ENCODE assay signal across 12 cellular contexts in the genomic region with DNA sequence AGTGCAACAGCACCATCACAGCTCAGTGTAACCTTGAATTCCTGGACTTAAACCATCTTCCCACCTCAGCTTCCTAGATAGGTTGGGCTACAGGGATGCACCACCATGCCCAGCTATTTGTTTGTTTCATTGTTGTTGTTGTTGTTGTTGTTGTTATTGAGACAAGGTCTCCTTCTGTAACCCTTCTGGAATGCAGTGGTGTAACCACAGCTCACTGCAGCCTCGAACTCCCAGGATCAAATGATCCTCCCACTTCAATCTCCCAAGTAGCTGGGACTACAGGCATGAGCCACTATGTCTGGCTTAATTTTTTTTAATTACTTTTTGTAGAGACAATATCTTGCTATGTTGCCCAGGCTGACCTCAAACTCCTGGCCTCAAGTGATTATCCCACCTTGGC. TPM values are rescaled to one million over a fixed set of nuclear protein-coding genes. Genes with fewer than 3 reads are reported as not detected.
DNase-seq lines count a peak whose midpoint lies in the region; ATAC-seq, FAIRE-seq and TF ChIP-seq lines count a peak whose summit lies in the region.
"Had no signal": no experiment of that assay in that cellular context is flagged by ENCODE, and none has a peak within 500 bp of the region (broad histone marks: within the 10 kb centered on the region; RNA-seq: fewer than 3 reads in every experiment).

No MANE protein-coding gene starts in this region.

- DNase-seq in astrocyte (ENCODE audit: low read depth) (no peak), nephron progenitor cell (no peak), posterior vena cava (ENCODE audit: low spot score) (no peak), SKM-1 (lab: John Stamatoyannopoulos, UW; ENCODE audit: unreplicated experiment) (no peak)
- DNase-seq: heart left ventricle; NCI-H2081; SHP77; stimulated activated CD4-positive, alpha-beta T cell treated with anti-CD3 and anti-CD28 coated beads, Interleukin-4, amount 100 ng/mL, for 1 hour had no signal

- TF ChIP-seq CTCF in astrocyte (IDR thresholded peaks at IDR 0.05; ENCODE audit: insufficient read depth, low read depth, low read length) (no peak), nephron progenitor cell (IDR thresholded peaks at IDR 0.05) (no peak)

- H3K9ac ChIP-seq in BLaER1 (peak overlapping the region; percentile 52; the same call in 1 of the 2 replicates), astrocyte (ENCODE audit: low read length) (no peak overlapping the region)

- H4K20me1 ChIP-seq in BLaER1 (peaks cover 10% of the 10 kb centered on the region; the same call in 1 of the 2 replicates), astrocyte (ENCODE audit: insufficient read depth, low read length) (no peaks in the 10 kb centered on the region)

- H3K4me2 ChIP-seq in BLaER1 = peak overlapping the region; percentile 70
- H3K4me2 ChIP-seq in astrocyte (ENCODE audit: low read length) = no peak overlapping the region

- H3K4me1 ChIP-seq in BLaER1 (peaks cover 22% of the 10 kb centered on the region), astrocyte (ENCODE audit: insufficient read depth, low read length) (peaks cover 3% of the 10 kb centered on the region)

- no peak for FAIRE-seq in astrocyte (lab: Jason Lieb, UNC)

- H3K27ac Mint-ChIP-seq in astrocyte (ENCODE audit: unreplicated experiment) (peak overlapping the region; percentile 84), nephron progenitor cell (no peak overlapping the region)

- H3K27me3 ChIP-seq in BLaER1 = no peaks in the 10 kb centered on the region
- H3K27me3 ChIP-seq in astrocyte (ENCODE audit: insufficient read depth, low read length) = no peaks in the 10 kb centered on the region
- H3K27me3 ChIP-seq: heart left ventricle had no signal

- no peaks in the 10 kb centered on the region for H3K9me3 Mint-ChIP-seq in astrocyte (ENCODE audit: unreplicated experiment)
- H3K9me3 Mint-ChIP-seq in nephron progenitor cell = no peaks in the 10 kb centered on the region

- peaks cover 17% of the 10 kb centered on the region for H3K36me3 ChIP-seq in BLaER1
- H3K36me3 ChIP-seq in KOPT-K1 (ENCODE audit: insufficient read depth, low read length) = peaks cover 10% of the 10 kb centered on the region
- no peaks in the 10 kb centered on the region for H3K36me3 ChIP-seq in astrocyte (ENCODE audit: insufficient read depth, low read length)

- H3K27me3 Mint-ChIP-seq in astrocyte (ENCODE audit: low read depth, unreplicated experiment) = no peaks in the 10 kb centered on the region
- peaks cover 3% of the 10 kb centered on the region for H3K27me3 Mint-ChIP-seq in nephron progenitor cell (ENCODE audit: low read depth, poor library complexity)

- peak overlapping the region; percentile 66 for H3K27ac ChIP-seq in BLaER1
- peak overlapping the region; percentile 64 for H3K27ac ChIP-seq in KOPT-K1 (ENCODE audit: low read depth, low read length, poor library complexity, severe bottlenecking)
- H3K27ac ChIP-seq in astrocyte (ENCODE audit: low read depth, low read length) = no peak overlapping the region

- no peaks in the 10 kb centered on the region for H3K9me3 ChIP-seq in BLaER1
- no peaks in the 10 kb centered on the region for H3K9me3 ChIP-seq in KOPT-K1 (ENCODE audit: insufficient read depth, low read length, poor library complexity, severe bottlenecking)
- H3K9me3 ChIP-seq in astrocyte (ENCODE audit: insufficient read depth, low read depth, low read length) = no peaks in the 10 kb centered on the region
- H3K9me3 ChIP-seq: heart left ventricle had no signal

- H3K4me3 ChIP-seq in BLaER1 (no peak overlapping the region), astrocyte (ENCODE audit: insufficient read depth, low read depth, low read length) (no peak overlapping the region)

- intact Hi-C loops in posterior vena cava (cut with DNase I) = no loop called here

- H3K4me1 Mint-ChIP-seq in astrocyte (ENCODE audit: low read depth, unreplicated experiment) (peaks cover 2% of the 10 kb centered on the region), nephron progenitor cell (peaks cover 48% of the 10 kb centered on the region)

- H2AFZ ChIP-seq in astrocyte (ENCODE audit: low read depth, low read length) = peak overlapping the region; percentile 5

- ATAC-seq in HG03196 (IDR thresholded peaks at IDR 0.05; ENCODE audit: unreplicated experiment) (no peak), GM21529 (IDR thresholded peaks at IDR 0.05; ENCODE audit: unreplicated experiment) (no peak)
- ATAC-seq: heart left ventricle had no signal

- no peak overlapping the region for H3K4me3 Mint-ChIP-seq in astrocyte (ENCODE audit: unreplicated experiment)
- peak overlapping the region; percentile 96 for H3K4me3 Mint-ChIP-seq in nephron progenitor cell

- H3K79me2 ChIP-seq in astrocyte (ENCODE audit: insufficient read depth, low read length) = peaks cover 14% of the 10 kb centered on the region

- H3K36me3 Mint-ChIP-seq in astrocyte (ENCODE audit: low read depth, unreplicated experiment) = no peaks in the 10 kb centered on the region
- H3K36me3 Mint-ChIP-seq in nephron progenitor cell (ENCODE audit: low read depth) = peaks cover 15% of the 10 kb centered on the region

RNA-seq across cellular contexts. Expression of gene NEMP1, which starts 1.2 kb away (rescaled TPM):
- total RNA-seq in astrocyte = 9.4 and 10.6 TPM in 2 replicates
- total RNA-seq in posterior vena cava = 10 to 100 TPM in 1 of 2 donors, 1 to 10 TPM in 1; 8.8 to 12.4 TPM

RNA-seq across cellular contexts. Expression of gene NAB2, which starts 9.1 kb away (rescaled TPM):
- total RNA-seq in astrocyte (36.6 and 37.8 TPM in 2 replicates), posterior vena cava (10 to 100 TPM; 27.0 to 36.3 TPM)

RNA-seq across cellular contexts. Expression of gene MYO1A, which starts 29.9 kb away (rescaled TPM):
- total RNA-seq in astrocyte (0.34 TPM in 1 of 2 replicates, not detected in the other), posterior vena cava (1 to 10 TPM in 1 of 2 donors, under 1 TPM in 1; 0.28 to 1.0 TPM)

RNA-seq across cellular contexts. Expression of gene STAT6, which starts 31.3 kb away (rescaled TPM):
- 33.8 and 36.2 TPM in 2 replicates for total RNA-seq in astrocyte
- 100 to 1,000 TPM; 162 to 201 TPM for total RNA-seq in posterior vena cava

RNA-seq across cellular contexts. Expression of gene LRP1, which starts 48.5 kb away (rescaled TPM):
- total RNA-seq in astrocyte = 369 and 397 TPM in 2 replicates
- 100 to 1,000 TPM; 465 to 757 TPM for total RNA-seq in posterior vena cava
